16 cellular contexts compared by ENCODE assay signal in the genomic region with DNA sequence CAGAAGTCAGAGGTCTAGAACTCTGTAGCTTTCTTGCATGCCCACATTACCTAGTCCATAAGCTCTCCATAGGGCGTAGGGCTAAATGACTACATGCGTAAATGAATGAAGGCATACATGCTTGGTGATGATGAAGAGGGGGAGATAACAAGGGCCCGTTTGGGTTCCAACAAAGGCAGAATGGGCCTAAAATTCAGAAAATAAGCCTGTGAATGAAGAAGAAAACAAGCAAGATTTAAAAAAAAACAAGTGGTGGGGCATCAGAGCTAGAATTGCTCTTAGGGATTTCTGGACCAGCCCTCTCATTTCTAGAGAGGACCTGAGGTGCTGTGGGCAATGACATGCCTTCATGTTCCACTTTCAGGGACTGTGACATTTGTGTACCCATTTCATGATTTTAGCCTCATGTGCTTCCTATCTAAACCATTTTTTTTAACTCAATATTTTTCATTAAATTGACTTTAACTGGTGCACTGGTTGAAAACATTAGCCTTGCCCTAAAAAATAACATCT. TPM values are rescaled to one million over a fixed set of nuclear protein-coding genes. Genes with fewer than 3 reads are reported as not detected.
DNase-seq lines count a peak whose midpoint lies in the region; ATAC-seq and TF ChIP-seq lines count a peak whose summit lies in the region.
"Had no signal": no experiment of that assay in that cellular context is flagged by ENCODE, and none has a peak within 500 bp of the region (broad histone marks: within the 10 kb centered on the region; RNA-seq: fewer than 3 reads in every experiment).

No MANE protein-coding gene starts in this region.

- no peaks in the 10 kb centered on the region for H3K9me3 ChIP-seq in T-helper 17 cell (ENCODE audit: control insufficient read depth, low read length, poor library complexity, severe bottlenecking)
- no peaks in the 10 kb centered on the region for H3K9me3 ChIP-seq in stomach
- H3K9me3 ChIP-seq in gastrocnemius medialis: no peaks in the 10 kb centered on the region

- TF ChIP-seq POLR2A in stomach (IDR thresholded peaks at IDR 0.05) (no peak), gastrocnemius medialis (IDR thresholded peaks at IDR 0.05) (no peak)

- in situ Hi-C loops in gastrocnemius medialis (cut with MboI; ENCODE audit: low sequenced_read_pairs in 4 of 4): no loop called here

- H3K27me3 ChIP-seq in stomach: no peaks in the 10 kb centered on the region
- no peaks in the 10 kb centered on the region for H3K27me3 ChIP-seq in gastrocnemius medialis

- H3K4me3 ChIP-seq in stomach (no peak overlapping the region), gastrocnemius medialis (no peak overlapping the region)
- H3K4me3 ChIP-seq: PC-9 had no signal

- peaks cover 64% of the 10 kb centered on the region for H3K4me1 Mint-ChIP-seq in T-helper 17 cell
- peaks cover 47 to 75% of the 10 kb centered on the region in 2 donors for H3K4me1 Mint-ChIP-seq in effector memory CD8-positive, alpha-beta T cell (ENCODE audit: low read depth in 2 of 2)

- peak overlapping the region; percentile 78 for H3K4me3 Mint-ChIP-seq in T-helper 17 cell
- peak overlapping the region; percentile 74 to 76 for H3K4me3 Mint-ChIP-seq in effector memory CD8-positive, alpha-beta T cell

- no peak for ATAC-seq in T-helper 17 cell
- ATAC-seq in effector memory CD8-positive, alpha-beta T cell (replicated peaks): no peak
- ATAC-seq in gastrocnemius medialis: no peak
- ATAC-seq: SK-N-SH treated with all-trans-retinoic acid at 6 μM for 48 hours had no signal

- peak overlapping the region; percentile 43 to 86 (median 66) for H3K27ac ChIP-seq in stomach
- H3K27ac ChIP-seq in gastrocnemius medialis: no peak overlapping the region
- H3K27ac ChIP-seq: PC-9 had no signal

- intact Hi-C loops in stomach (cut with DNase I; ENCODE audit: low total_unique reads): no loop called here
- intact Hi-C loops in posterior cingulate gyrus (cut with DNase I): loop anchor here (10.0 kb wide), 1 partner anchor 59 kb away; no protein-coding TSS in a partner anchor
- intact Hi-C loops in gastrocnemius medialis (cut with DNase I; ENCODE audit: low total_unique reads): no loop called here

- TF ChIP-seq EP300 in stomach (IDR thresholded peaks at IDR 0.05): no peak

- H3K36me3 Mint-ChIP-seq in T-helper 17 cell (ENCODE audit: low read depth): peaks cover 7% of the 10 kb centered on the region
- H3K36me3 Mint-ChIP-seq in effector memory CD8-positive, alpha-beta T cell (ENCODE audit: insufficient read depth): peaks cover 49% of the 10 kb centered on the region
- H3K36me3 Mint-ChIP-seq: naive B cell had no signal

- H3K9me3 Mint-ChIP-seq in effector memory CD8-positive, alpha-beta T cell: no peaks in the 10 kb centered on the region

- H3K4me1 ChIP-seq in stomach (peaks cover 14 to 71% (median 45%) of the 10 kb centered on the region in 4 donors), gastrocnemius medialis (no peaks in the 10 kb centered on the region)

- WGBS in stomach, 5 donors: 82 to 93% (median 86%) methylated on average over 3 of the region's 3 CpGs

- H3K27ac Mint-ChIP-seq in T-helper 17 cell: no peak overlapping the region
- H3K27ac Mint-ChIP-seq in effector memory CD8-positive, alpha-beta T cell: no peak overlapping the region

- peak; percentile 46 for DNase-seq in stimulated activated CD4-positive, alpha-beta T cell treated with anti-CD3 and anti-CD28 coated beads, Interleukin-1b, Interleukin-23, amount 100 ng/mL, for 48 hours
- no peak for DNase-seq in stimulated activated CD4-positive, alpha-beta T cell treated with anti-CD3 and anti-CD28 coated beads, Interleukin-4, amount 100 ng/mL, for 4 hours
- DNase-seq in T-helper 17 cell (no peak), stomach (no peak), posterior cingulate gyrus (no peak), gastrocnemius medialis (no peak)
- DNase-seq in effector memory CD8-positive, alpha-beta T cell: no peak
- DNase-seq in activated CD4-positive, CD25-positive, alpha-beta regulatory T cell (lab: John Stamatoyannopoulos, UW): no peak
- DNase-seq: dermis blood vessel endothelial cell; naive B cell; NCI-H2029; NCI-H524; PC-9; retina; stimulated activated CD4-positive, alpha-beta T cell treated with anti-CD3 and anti-CD28 coated beads, Interleukin-2, amount 100 ng/mL, for 24 hours had no signal

- no peaks in the 10 kb centered on the region for H3K27me3 Mint-ChIP-seq in T-helper 17 cell
- no peaks in the 10 kb centered on the region for H3K27me3 Mint-ChIP-seq in effector memory CD8-positive, alpha-beta T cell

- no peak for TF ChIP-seq CTCF in stomach (IDR thresholded peaks at IDR 0.05)
- no peak for TF ChIP-seq CTCF in gastrocnemius medialis (IDR thresholded peaks at IDR 0.05 in 4 of 5, conservative IDR thresholded peaks at IDR 0.05 in 1 of 5)

- H3K36me3 ChIP-seq in stomach (no peaks in the 10 kb centered on the region), gastrocnemius medialis (no peaks in the 10 kb centered on the region)

RNA-seq across cellular contexts. Expression of gene GPRIN3, which starts 12.1 kb away (rescaled TPM):
- total RNA-seq in T-helper 17 cell: 10 to 100 TPM; 88.5 to 89.7 TPM
- 10 to 100 TPM in 4 of 5 donors, 1 to 10 TPM in 1; 8.9 to 19.8 (median 14.9) TPM for total RNA-seq in stomach
- polyA plus RNA-seq in stomach: 1 to 10 TPM in 1 of 3 donors, under 1 TPM in 2; 0.40 to 1.1 (median 0.92) TPM
- 1 to 10 TPM; 1.2 to 3.1 (median 1.8) TPM for total RNA-seq in gastrocnemius medialis

Comparison
In these comparisons a context has a peak if more than half of its experiments do, and no peak if none do; other contexts are left out.
1. H3K27ac ChIP-seq: peak in stomach (5 of 5); none in gastrocnemius medialis (0 of 4).
2. RNA of gene GPRIN3, which starts 12.1 kb away (total RNA-seq): 88.5 to 89.7 TPM in T-helper 17 cell; 8.9 to 19.8 TPM in stomach and 1.2 to 3.1 TPM in gastrocnemius medialis; every median in the first group is over 4 times any median in the second.